In the genomic region with DNA sequence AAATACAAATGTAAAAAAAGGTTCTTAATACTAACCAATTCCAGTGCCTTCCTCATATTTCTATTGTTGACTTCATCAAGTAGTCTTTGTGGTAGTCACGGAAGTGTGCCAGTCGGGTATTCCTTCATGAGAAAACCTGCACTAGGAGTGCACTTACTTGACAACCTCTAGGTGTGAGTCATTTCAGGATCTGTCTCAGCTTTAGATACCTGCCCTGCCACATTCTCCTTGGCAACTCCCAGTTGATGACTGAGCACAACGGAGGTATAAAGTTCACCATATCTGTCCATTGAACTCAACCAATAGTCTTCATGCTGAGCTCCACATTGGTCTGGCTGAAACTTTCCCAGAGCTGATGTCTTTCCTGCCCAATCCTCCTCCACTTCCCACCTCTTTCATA, we compare ENCODE assay signal across 19 cellular contexts.
"Had no signal": no experiment of that assay in that cellular context is flagged by ENCODE, and none has a peak within 500 bp of the region (broad histone marks: within the 10 kb centered on the region; RNA-seq: fewer than 3 reads in every experiment).

No MANE protein-coding gene starts in this region.

- DNase-seq: activated CD4-positive, alpha-beta T cell treated with anti-CD3 and anti-CD28 coated beads, Interleukin-2, amount 50 U/mL, for 4 hours; activated gamma-delta T cell; cerebellar nuclear complex; effector CD8-positive, alpha-beta T cell; foreskin fibroblast; glutamatergic neuron; kidney; left lung; occipital lobe; stimulated activated CD4-positive, alpha-beta T cell treated with anti-CD3 and anti-CD28 coated beads, Interleukin-12 subunit alpha, Interleukin-12 subunit beta, amount 100 ng/mL, for 4 hours; stimulated activated CD4-positive, alpha-beta T cell treated with anti-CD3 and anti-CD28 coated beads, Interleukin-1b, Interleukin-23, amount 100 ng/mL, for 48 hours; stimulated activated CD8-positive, alpha-beta memory T cell treated with anti-CD3 and anti-CD28 coated beads, Interleukin-4, amount 100 ng/mL, for 48 hours; stimulated activated naive CD4-positive, alpha-beta T cell treated with Interleukin-2 at 50 U/mL for 16 hours; T-helper 17 cell; thyroid gland; uterus; WERI-Rb-1 had no signal

- H3K36me3 Mint-ChIP-seq: activated naive CD4-positive, alpha-beta T cell treated with anti-CD3 and anti-CD28 coated beads, Interleukin-2, amount 50 U/mL, for 24 hours had no signal

- H3K4me3 Mint-ChIP-seq: activated naive CD4-positive, alpha-beta T cell treated with anti-CD3 and anti-CD28 coated beads, Interleukin-2, amount 50 U/mL, for 24 hours; T-helper 17 cell had no signal

- H3K36me3 ChIP-seq: ascending aorta, left lung, thyroid gland, uterus, WERI-Rb-1 had no signal

- ATAC-seq: left lung, T-helper 17 cell had no signal

- H3K9me3 ChIP-seq: ascending aorta, thyroid gland, uterus had no signal

- H3K4me1 Mint-ChIP-seq: activated naive CD4-positive, alpha-beta T cell treated with anti-CD3 and anti-CD28 coated beads, Interleukin-2, amount 50 U/mL, for 24 hours; T-helper 17 cell had no signal

- H3K4me3 ChIP-seq: ascending aorta, left lung, thyroid gland, uterus had no signal

- H3K27me3 ChIP-seq: ascending aorta, left lung, thyroid gland, uterus had no signal

- H3K4me1 ChIP-seq: ascending aorta, left lung, thyroid gland, uterus had no signal

- H3K27ac Mint-ChIP-seq: activated naive CD4-positive, alpha-beta T cell treated with anti-CD3 and anti-CD28 coated beads, Interleukin-2, amount 50 U/mL, for 24 hours; T-helper 17 cell had no signal

- H3K27ac ChIP-seq: ascending aorta, left lung, thyroid gland, uterus, WERI-Rb-1 had no signal

- H3K27me3 Mint-ChIP-seq: T-helper 17 cell had no signal
